In the genomic region with DNA sequence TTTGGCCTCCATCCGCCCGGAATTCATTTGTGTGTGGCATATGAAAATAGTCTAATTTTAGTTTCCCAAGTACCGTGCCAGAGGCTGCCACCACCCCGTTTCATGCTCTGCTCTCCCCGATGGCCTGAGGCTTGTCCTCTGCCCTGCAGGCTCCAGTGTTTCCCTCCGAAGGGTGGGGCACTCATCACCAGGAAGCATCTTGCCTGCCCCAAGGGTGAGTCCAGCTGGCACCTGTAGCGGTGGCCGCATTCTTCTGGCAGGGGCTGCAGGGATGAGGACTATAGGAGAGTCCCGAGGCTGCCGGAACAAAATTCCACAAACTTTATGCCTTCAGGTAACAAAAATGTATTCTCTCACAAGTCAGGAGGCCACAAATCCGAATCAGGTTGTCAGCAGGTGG, we compare ENCODE assay signal across 29 cellular contexts.
"Had no signal": no experiment of that assay in that cellular context is flagged by ENCODE, and none has a peak within 500 bp of the region (broad histone marks: within the 10 kb centered on the region; RNA-seq: fewer than 3 reads in every experiment).

No MANE protein-coding gene starts in this region.

- H3K36me3 Mint-ChIP-seq: memory B cell; naive B cell; natural killer cell treated with Interleukin-12 subunit alpha and Interleukin-12 subunit beta and Interleukin-15 and Interleukin-18, amount 100 ng/mL, for 72 hours had no signal

- H3K4me1 Mint-ChIP-seq: endodermal cell, neural crest cell had no signal

- H3K4me3 ChIP-seq: gastroesophageal sphincter, heart left ventricle, hepatocyte, lower lobe of right lung, right lobe of liver, smooth muscle cell, stomach, thyroid gland, vagina had no signal

- H3K27ac Mint-ChIP-seq: dendritic cell treated with granulocyte-macrophage colony-stimulating factor and Interleukin-4, amounts not matched to agents 40 ng/mL and 50 ng/mL, for 4 days; endodermal cell; memory B cell; natural killer cell treated with Interleukin-12 subunit alpha and Interleukin-12 subunit beta and Interleukin-15 and Interleukin-18, amount 100 ng/mL, for 72 hours; progenitor cell of endocrine pancreas had no signal

- H3K4me3 Mint-ChIP-seq: dendritic cell treated with granulocyte-macrophage colony-stimulating factor and Interleukin-4, amounts not matched to agents 40 ng/mL and 50 ng/mL, for 4 days; endodermal cell; memory B cell; naive B cell; natural killer cell treated with Interleukin-12 subunit alpha and Interleukin-12 subunit beta and Interleukin-15 and Interleukin-18, amount 100 ng/mL, for 72 hours; neural crest cell had no signal

- H3K27me3 ChIP-seq: heart left ventricle, hepatocyte, right lobe of liver, stomach, thyroid gland, vagina had no signal

- H3K27ac ChIP-seq: epithelial cell of prostate, gastroesophageal sphincter, heart left ventricle, hepatocyte, lower lobe of right lung, parathyroid adenoma, right lobe of liver, stomach, thyroid gland, vagina had no signal

- H3K27me3 Mint-ChIP-seq: memory B cell, naive B cell, progenitor cell of endocrine pancreas had no signal

- H3K9me3 ChIP-seq: gastroesophageal sphincter, lower lobe of right lung, right lobe of liver, thyroid gland, vagina had no signal

- H3K9me3 Mint-ChIP-seq: dendritic cell treated with granulocyte-macrophage colony-stimulating factor and Interleukin-4, amounts not matched to agents 40 ng/mL and 50 ng/mL, for 4 days; memory B cell; neural crest cell had no signal

- H3K4me1 ChIP-seq: gastroesophageal sphincter, lower lobe of right lung, parathyroid adenoma, right lobe of liver, stomach, thyroid gland, vagina had no signal

- H3K9ac ChIP-seq: parathyroid adenoma had no signal

- DNase-seq: effector CD8-positive, alpha-beta T cell; endodermal cell; foreskin fibroblast; heart left ventricle; left cardiac atrium; left ventricle myocardium superior; lower lobe of right lung; naive B cell; right lobe of liver; stimulated activated CD4-positive, alpha-beta T cell treated with anti-CD3 and anti-CD28 coated beads, Interleukin-12 subunit alpha, Interleukin-12 subunit beta, amount 100 ng/mL, for 4 hours; stimulated activated CD4-positive, alpha-beta T cell treated with anti-CD3 and anti-CD28 coated beads, Interleukin-1b, Interleukin-23, amount 100 ng/mL, for 48 hours; stimulated activated CD4-positive, alpha-beta T cell treated with anti-CD3 and anti-CD28 coated beads, Interleukin-4, amount 100 ng/mL, for 1 hour; stimulated activated CD8-positive, alpha-beta memory T cell treated with anti-CD3 and anti-CD28 coated beads, Interleukin-4, amount 100 ng/mL, for 48 hours; stimulated activated naive CD4-positive, alpha-beta T cell treated with Interleukin-2 at 50 U/mL for 16 hours; stomach; thyroid gland had no signal

- ATAC-seq: esophagus mucosa; gastroesophageal sphincter; heart left ventricle; left cardiac atrium; left ventricle myocardium superior; lower lobe of right lung; natural killer cell treated with Interleukin-12 subunit alpha and Interleukin-12 subunit beta and Interleukin-15 and Interleukin-18, amount 100 ng/mL, for 72 hours; right lobe of liver had no signal

- FAIRE-seq: colon had no signal

- H3K36me3 ChIP-seq: gastroesophageal sphincter, heart left ventricle, lower lobe of right lung, right lobe of liver, stomach, thyroid gland, vagina had no signal
